ENCODE assay signal across 9 cellular contexts in the genomic region with DNA sequence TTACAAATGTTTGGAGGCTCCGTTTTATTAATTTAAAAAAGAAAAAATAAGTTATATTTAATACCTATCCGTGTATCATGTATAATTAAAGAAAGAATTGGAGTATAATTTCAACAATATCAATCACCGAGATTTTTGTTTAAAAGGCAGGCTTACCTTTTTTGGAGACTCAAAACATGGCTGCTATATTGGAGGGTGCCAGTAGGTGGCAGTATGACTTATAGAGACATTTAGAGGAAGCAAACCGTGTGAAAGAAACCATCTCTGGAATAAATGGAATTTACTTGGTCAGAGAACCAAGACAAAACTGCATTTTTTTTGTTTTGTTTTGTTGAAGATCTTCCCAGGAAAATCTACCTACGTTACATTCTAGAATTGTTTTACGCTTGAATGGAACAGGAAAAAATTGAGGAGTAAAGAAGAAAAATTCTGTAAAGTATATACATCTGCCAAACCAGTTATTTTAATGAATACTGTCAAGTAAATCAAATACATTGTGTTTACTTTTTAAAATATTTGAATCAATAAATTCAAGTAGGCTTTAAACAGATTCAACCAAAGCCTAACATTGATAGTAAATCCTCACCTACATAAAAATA.
DNase-seq lines count a peak whose midpoint lies in the region; ATAC-seq and TF ChIP-seq lines count a peak whose summit lies in the region.
"Had no signal": no experiment of that assay in that cellular context is flagged by ENCODE, and none has a peak within 500 bp of the region (broad histone marks: within the 10 kb centered on the region; RNA-seq: fewer than 3 reads in every experiment).

No MANE protein-coding gene starts in this region.

- peak; percentile 77 for ATAC-seq in upper lobe of right lung

- H3K27ac Mint-ChIP-seq in endodermal cell: no peak overlapping the region
- no peak overlapping the region for H3K27ac Mint-ChIP-seq in neural progenitor cell
- no peak overlapping the region for H3K27ac Mint-ChIP-seq in activated T-helper 2 cell treated with anti-CD3 and anti-CD28 coated beads, Interferon-gamma antibody, Interleukin-2, Interleukin-4, amounts not matched to agents 10 μg/mL and 5 μg/mL and 100 μg/mL, durations not matched to agents 14 hours and 24 hours and 36 hours

- H3K4me3 ChIP-seq in NB4 (ENCODE audit: low read depth, low read length) (no peak overlapping the region), endodermal cell (ENCODE audit: low read length) (no peak overlapping the region), neural progenitor cell (no peak overlapping the region), upper lobe of right lung (no peak overlapping the region)

- H4K20me1 ChIP-seq in neural progenitor cell (ENCODE audit: low read depth): no peaks in the 10 kb centered on the region

- WGBS in endodermal cell (ENCODE audit: insufficient coverage in 1 of 2, insufficient read length in 1 of 2), 2 experiments: 85 to 100% methylated on average over 1 to 4 of the region's 6 CpGs

- DNase-seq in DMS53 (lab: John Stamatoyannopoulos, UW) (peak; percentile 60), DMS53 treated with DMSO at 0.1 percent for 48 hours (lab: John Stamatoyannopoulos, UW; ENCODE audit: unreplicated experiment) (no peak), NB4 (ENCODE audit: low read depth) (peak; percentile 61), endodermal cell (peak; percentile 83), neural progenitor cell (ENCODE audit: low spot score) (peak; percentile 41), upper lobe of right lung (no peak)
- peak; percentile 43 to 60 for DNase-seq in activated CD4-positive, alpha-beta T cell treated with anti-CD3 and anti-CD28 coated beads, Interleukin-2, amount 50 U/mL, for 4 hours
- DNase-seq in activated T-helper 2 cell treated with anti-CD3 and anti-CD28 coated beads, Interferon-gamma antibody, Interleukin-2, Interleukin-4, amounts not matched to agents 10 μg/mL and 5 μg/mL and 100 μg/mL, durations not matched to agents 14 hours and 24 hours and 36 hours (ENCODE audit: low spot score): no peak

- H3K79me2 ChIP-seq in neural progenitor cell (ENCODE audit: low read depth): no peaks in the 10 kb centered on the region

- H3K4me3 Mint-ChIP-seq in endodermal cell (no peak overlapping the region), neural progenitor cell (no peak overlapping the region)
- H3K4me3 Mint-ChIP-seq in activated T-helper 2 cell treated with anti-CD3 and anti-CD28 coated beads, Interferon-gamma antibody, Interleukin-2, Interleukin-4, amounts not matched to agents 10 μg/mL and 5 μg/mL and 100 μg/mL, durations not matched to agents 14 hours and 24 hours and 36 hours (ENCODE audit: low read depth): no peak overlapping the region

- H3F3A ChIP-seq in neural progenitor cell (ENCODE audit: low read depth): no peaks in the 10 kb centered on the region

- intact Hi-C loops in upper lobe of right lung (cut with DNase I): no loop called here
- intact Hi-C loops in activated T-helper 2 cell treated with anti-CD3 and anti-CD28 coated beads, Interferon-gamma antibody, Interleukin-2, Interleukin-4, amounts not matched to agents 10 μg/mL and 5 μg/mL and 100 μg/mL, durations not matched to agents 14 hours and 24 hours and 36 hours (cut with micrococcal nuclease): loop anchor here (1.0 to 10.0 kb wide), 2 partner anchors 806 to 951 kb away; no protein-coding TSS in a partner anchor

- H3K4me1 ChIP-seq in endodermal cell (ENCODE audit: control insufficient read depth, insufficient read depth, low read length): no peaks in the 10 kb centered on the region
- H3K4me1 ChIP-seq in neural progenitor cell: no peaks in the 10 kb centered on the region
- no peaks in the 10 kb centered on the region for H3K4me1 ChIP-seq in upper lobe of right lung

- no peak overlapping the region for H3K27ac ChIP-seq in endodermal cell (ENCODE audit: low read depth, low read length)
- no peak overlapping the region for H3K27ac ChIP-seq in neural progenitor cell
- no peak overlapping the region for H3K27ac ChIP-seq in upper lobe of right lung
- H3K27ac ChIP-seq: epithelial cell of prostate had no signal

- TF ChIP-seq CTCF in NB4 (IDR thresholded peaks at IDR 0.05; ENCODE audit: low read depth, low read length) (peak; percentile 69), endodermal cell (conservative IDR thresholded peaks at IDR 0.05) (peak; percentile 85), neural progenitor cell (IDR thresholded peaks at IDR 0.05) (peak; percentile 65), upper lobe of right lung (IDR thresholded peaks at IDR 0.05) (peak; percentile 81)

- H3K4me2 ChIP-seq in neural progenitor cell: no peak overlapping the region

- H2AFZ ChIP-seq in neural progenitor cell (replicated peaks): no peak overlapping the region

- H3K4me1 Mint-ChIP-seq in endodermal cell: no peaks in the 10 kb centered on the region
- peaks cover 2% of the 10 kb centered on the region for H3K4me1 Mint-ChIP-seq in neural progenitor cell
- no peaks in the 10 kb centered on the region for H3K4me1 Mint-ChIP-seq in activated T-helper 2 cell treated with anti-CD3 and anti-CD28 coated beads, Interferon-gamma antibody, Interleukin-2, Interleukin-4, amounts not matched to agents 10 μg/mL and 5 μg/mL and 100 μg/mL, durations not matched to agents 14 hours and 24 hours and 36 hours (ENCODE audit: low read depth)

- H3K9me3 ChIP-seq in endodermal cell (ENCODE audit: control insufficient read depth, low read length): peaks cover 9% of the 10 kb centered on the region
- H3K9me3 ChIP-seq in neural progenitor cell (ENCODE audit: low read depth): no peaks in the 10 kb centered on the region
- no peaks in the 10 kb centered on the region for H3K9me3 ChIP-seq in upper lobe of right lung

- H3K27me3 ChIP-seq in endodermal cell (ENCODE audit: control insufficient read depth, insufficient read depth, low read length, poor library complexity, severe bottlenecking) (no peaks in the 10 kb centered on the region), neural progenitor cell (no peaks in the 10 kb centered on the region), upper lobe of right lung (no peaks in the 10 kb centered on the region)

- H3K36me3 ChIP-seq in endodermal cell (ENCODE audit: control insufficient read depth, insufficient read depth, low read length): no peaks in the 10 kb centered on the region
- H3K36me3 ChIP-seq in neural progenitor cell: no peaks in the 10 kb centered on the region
- H3K36me3 ChIP-seq in upper lobe of right lung: no peaks in the 10 kb centered on the region

- peaks cover 2% of the 10 kb centered on the region for H3K36me3 Mint-ChIP-seq in endodermal cell (ENCODE audit: low read depth)
- no peaks in the 10 kb centered on the region for H3K36me3 Mint-ChIP-seq in neural progenitor cell
- no peaks in the 10 kb centered on the region for H3K36me3 Mint-ChIP-seq in activated T-helper 2 cell treated with anti-CD3 and anti-CD28 coated beads, Interferon-gamma antibody, Interleukin-2, Interleukin-4, amounts not matched to agents 10 μg/mL and 5 μg/mL and 100 μg/mL, durations not matched to agents 14 hours and 24 hours and 36 hours (ENCODE audit: low read depth)

- H3K9ac ChIP-seq in endodermal cell (ENCODE audit: extremely low read depth, low read length, poor library complexity, severe bottlenecking) (no peak overlapping the region), neural progenitor cell (no peak overlapping the region)

- no peak for TF ChIP-seq POLR2A in NB4 (IDR thresholded peaks at IDR 0.05; ENCODE audit: extremely low read depth, insufficient read length)

- H3K9me3 Mint-ChIP-seq in endodermal cell (peaks cover 2% of the 10 kb centered on the region), neural progenitor cell (no peaks in the 10 kb centered on the region)
- no peaks in the 10 kb centered on the region for H3K9me3 Mint-ChIP-seq in activated T-helper 2 cell treated with anti-CD3 and anti-CD28 coated beads, Interferon-gamma antibody, Interleukin-2, Interleukin-4, amounts not matched to agents 10 μg/mL and 5 μg/mL and 100 μg/mL, durations not matched to agents 14 hours and 24 hours and 36 hours

- H3K27me3 Mint-ChIP-seq in endodermal cell (ENCODE audit: insufficient read depth) (no peaks in the 10 kb centered on the region), neural progenitor cell (ENCODE audit: insufficient read depth, low read depth) (no peaks in the 10 kb centered on the region)
- H3K27me3 Mint-ChIP-seq in activated T-helper 2 cell treated with anti-CD3 and anti-CD28 coated beads, Interferon-gamma antibody, Interleukin-2, Interleukin-4, amounts not matched to agents 10 μg/mL and 5 μg/mL and 100 μg/mL, durations not matched to agents 14 hours and 24 hours and 36 hours (ENCODE audit: low read depth): no peaks in the 10 kb centered on the region

Comparison
In these comparisons a context has a peak if more than half of its experiments do, and no peak if none do; other contexts are left out.
1. DNase-seq: peak in DMS53 (single experiment), NB4 (single experiment), activated CD4-positive, alpha-beta T cell treated with anti-CD3 and anti-CD28 coated beads, Interleukin-2, amount 50 U/mL, for 4 hours (2 of 2), endodermal cell (single experiment) and neural progenitor cell (single experiment); none in DMS53 treated with DMSO at 0.1 percent for 48 hours (single experiment), upper lobe of right lung (single experiment) and activated T-helper 2 cell treated with anti-CD3 and anti-CD28 coated beads, Interferon-gamma antibody, Interleukin-2, Interleukin-4, amounts not matched to agents 10 μg/mL and 5 μg/mL and 100 μg/mL, durations not matched to agents 14 hours and 24 hours and 36 hours (single experiment).
2. Peak in every context shown above with its lines, with median percentiles within 50 percentile points of each other: CTCF ChIP-seq.